Comparison of ENCODE assay signal across 9 cellular contexts in the genomic region with DNA sequence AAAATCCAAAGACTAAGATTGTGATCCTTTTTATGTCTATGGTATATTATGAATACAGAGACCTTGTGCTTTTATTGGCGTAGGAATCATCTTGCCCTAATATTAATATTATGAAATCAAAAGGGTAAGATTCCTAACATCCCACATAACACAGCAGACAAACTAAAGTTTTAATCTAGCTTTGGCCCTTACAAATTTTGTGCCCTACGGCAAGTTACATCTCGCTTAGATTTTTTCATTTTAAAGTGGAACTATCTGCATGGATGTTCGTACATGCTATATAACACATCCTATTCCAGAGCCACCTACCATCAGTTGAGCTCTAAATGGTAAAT. TPM values are rescaled to one million over a fixed set of nuclear protein-coding genes. Genes with fewer than 3 reads are reported as not detected.
DNase-seq lines count a peak whose midpoint lies in the region; ATAC-seq, FAIRE-seq and TF ChIP-seq lines count a peak whose summit lies in the region.
"Had no signal": no experiment of that assay in that cellular context is flagged by ENCODE, and none has a peak within 500 bp of the region (broad histone marks: within the 10 kb centered on the region; RNA-seq: fewer than 3 reads in every experiment).

No MANE protein-coding gene starts in this region.

- no peak for ATAC-seq in activated T-helper 17 cell treated with anti-CD3 and anti-CD28 coated beads, Interleukin-2, amount 50 U/mL, for 72 hours (replicated peaks)
- ATAC-seq in stimulated activated naive B cell treated with anti-CD40 and anti-IgM and Interleukin-4, amounts not matched to agents 10 μg/mL and 1 μg/mL and 100 μg/mL, for 72 hours (replicated peaks): no peak
- no peak for ATAC-seq in GM21528 (IDR thresholded peaks at IDR 0.05; ENCODE audit: low FRiP score, unreplicated experiment)

- TF ChIP-seq POLR2A in GM12892 (IDR thresholded peaks at IDR 0.05; ENCODE audit: low read depth, low read length): no peak

- H3K9me3 Mint-ChIP-seq in activated T-helper 17 cell treated with anti-CD3 and anti-CD28 coated beads, Interleukin-2, amount 50 U/mL, for 72 hours: no peaks in the 10 kb centered on the region
- no peaks in the 10 kb centered on the region for H3K9me3 Mint-ChIP-seq in stimulated activated naive B cell treated with anti-CD40 and anti-IgM and Interleukin-4, amounts not matched to agents 10 μg/mL and 1 μg/mL and 100 μg/mL, for 72 hours

- H3K4me1 ChIP-seq in iPS-18a (ENCODE audit: control insufficient read depth, low read depth, low read length): peaks cover 11% of the 10 kb centered on the region

- H3K27me3 Mint-ChIP-seq in activated T-helper 17 cell treated with anti-CD3 and anti-CD28 coated beads, Interleukin-2, amount 50 U/mL, for 72 hours: no peaks in the 10 kb centered on the region
- H3K27me3 Mint-ChIP-seq in stimulated activated naive B cell treated with anti-CD40 and anti-IgM and Interleukin-4, amounts not matched to agents 10 μg/mL and 1 μg/mL and 100 μg/mL, for 72 hours: no peaks in the 10 kb centered on the region

- peaks cover 38% of the 10 kb centered on the region for H3K4me1 Mint-ChIP-seq in activated T-helper 17 cell treated with anti-CD3 and anti-CD28 coated beads, Interleukin-2, amount 50 U/mL, for 72 hours
- H3K4me1 Mint-ChIP-seq in stimulated activated naive B cell treated with anti-CD40 and anti-IgM and Interleukin-4, amounts not matched to agents 10 μg/mL and 1 μg/mL and 100 μg/mL, for 72 hours: peaks cover 26 to 57% of the 10 kb centered on the region in 2 donors

- FAIRE-seq in GM12892 (lab: Jason Lieb, UNC): no peak

- H3K36me3 ChIP-seq in iPS-18a (ENCODE audit: control insufficient read depth, low read depth, low read length): peaks cover 12% of the 10 kb centered on the region

- H3K27ac ChIP-seq in iPS-18a (ENCODE audit: low read length): peak overlapping the region; percentile 67

- H3K27ac Mint-ChIP-seq in activated T-helper 17 cell treated with anti-CD3 and anti-CD28 coated beads, Interleukin-2, amount 50 U/mL, for 72 hours: peak overlapping the region; percentile 100
- peak overlapping the region; percentile 100 for H3K27ac Mint-ChIP-seq in stimulated activated naive B cell treated with anti-CD40 and anti-IgM and Interleukin-4, amounts not matched to agents 10 μg/mL and 1 μg/mL and 100 μg/mL, for 72 hours

- H3K27me3 ChIP-seq in iPS-18a (ENCODE audit: control insufficient read depth, insufficient read depth, low read length): no peaks in the 10 kb centered on the region

- H3K4me3 ChIP-seq in HFF-Myc (replicated peaks; ENCODE audit: low read depth, low read length): peak overlapping the region; percentile 67
- peak overlapping the region; percentile 87 for H3K4me3 ChIP-seq in iPS-18a (ENCODE audit: low read length)

- peak overlapping the region; percentile 96 for H3K9ac ChIP-seq in iPS-18a (ENCODE audit: low read length)

- TF ChIP-seq CTCF in HFF-Myc (IDR thresholded peaks at IDR 0.05; ENCODE audit: low read depth, low read length, missing control alignments): no peak

- H3K9me3 ChIP-seq in iPS-18a (ENCODE audit: control insufficient read depth, low read depth, low read length): no peaks in the 10 kb centered on the region

- peak; percentile 26 for DNase-seq in HFF-Myc (ENCODE audit: extremely low read depth, low read depth)
- DNase-seq in stimulated activated naive B cell treated with anti-CD40 and anti-IgM and Interleukin-4, amounts not matched to agents 10 μg/mL and 1 μg/mL and 100 μg/mL, for 72 hours: no peak
- DNase-seq in NCI-H2029 treated with DMSO at 0.1 percent for 48 hours (lab: John Stamatoyannopoulos, UW): no peak
- no peak for DNase-seq in GM12892 (ENCODE audit: insufficient read length)
- no peak for DNase-seq in NCI-H128 (lab: John Stamatoyannopoulos, UW; ENCODE audit: unreplicated experiment)

- H3K4me3 Mint-ChIP-seq in activated T-helper 17 cell treated with anti-CD3 and anti-CD28 coated beads, Interleukin-2, amount 50 U/mL, for 72 hours: peak overlapping the region; percentile 100
- peak overlapping the region; percentile 97 to 100 for H3K4me3 Mint-ChIP-seq in stimulated activated naive B cell treated with anti-CD40 and anti-IgM and Interleukin-4, amounts not matched to agents 10 μg/mL and 1 μg/mL and 100 μg/mL, for 72 hours

- peaks cover 89% of the 10 kb centered on the region for H3K36me3 Mint-ChIP-seq in activated T-helper 17 cell treated with anti-CD3 and anti-CD28 coated beads, Interleukin-2, amount 50 U/mL, for 72 hours (ENCODE audit: low read depth)
- H3K36me3 Mint-ChIP-seq in stimulated activated naive B cell treated with anti-CD40 and anti-IgM and Interleukin-4, amounts not matched to agents 10 μg/mL and 1 μg/mL and 100 μg/mL, for 72 hours: peaks cover 46 to 51% of the 10 kb centered on the region in 2 donors

RNA-seq across cellular contexts. Expression of gene SMIM10L1, which starts 0.2 kb away (rescaled TPM):
- total RNA-seq in activated T-helper 17 cell treated with anti-CD3 and anti-CD28 coated beads, Interleukin-2, amount 50 U/mL, for 72 hours: 1 to 10 TPM; 8.2 to 9.7 TPM
- 6.2 TPM for polyA plus RNA-seq in GM12892 (2012; ENCODE audit: missing spikeins)

RNA-seq across cellular contexts. Expression of gene TAS2R42, which starts 16.0 kb away (rescaled TPM):
- total RNA-seq in activated T-helper 17 cell treated with anti-CD3 and anti-CD28 coated beads, Interleukin-2, amount 50 U/mL, for 72 hours: not detected
- not detected for polyA plus RNA-seq in GM12892 (2012; ENCODE audit: missing spikeins)
- total RNA-seq: subcutaneous adipose tissue had no signal

RNA-seq across cellular contexts. Expression of gene TAS2R30, which starts 36.3 kb away (rescaled TPM):
- total RNA-seq in activated T-helper 17 cell treated with anti-CD3 and anti-CD28 coated beads, Interleukin-2, amount 50 U/mL, for 72 hours: 1 to 10 TPM; 4.0 to 6.0 TPM
- 0.51 TPM for polyA plus RNA-seq in GM12892 (2012; ENCODE audit: missing spikeins)
